ENCODE assay signal across 17 cellular contexts in genomic region chr20:11267762-11268335, GRCh38.
DNase-seq lines count a peak whose midpoint lies in the region; ATAC-seq, FAIRE-seq and TF ChIP-seq lines count a peak whose summit lies in the region.
"Had no signal": no experiment of that assay in that cellular context is flagged by ENCODE, and none has a peak within 500 bp of the region (broad histone marks: within the 10 kb centered on the region; RNA-seq: fewer than 3 reads in every experiment).

No MANE protein-coding gene starts in this region.

- TF ChIP-seq POLR2A in esophagus squamous epithelium (IDR thresholded peaks at IDR 0.05), result no peak

- FAIRE-seq in GM18507 (lab: Jason Lieb, UNC), result peak; percentile 5
- FAIRE-seq: colon had no signal

- TF ChIP-seq CTCF in Panc1 (IDR thresholded peaks at IDR 0.05) (no peak), esophagus squamous epithelium (IDR thresholded peaks at IDR 0.05) (no peak)

- H3K36me3 ChIP-seq in Panc1 (ENCODE audit: control insufficient read depth, insufficient read depth, low read length) (no peaks in the 10 kb centered on the region), esophagus squamous epithelium (no peaks in the 10 kb centered on the region), neuronal stem cell (replicated peaks in 1 of 2; ENCODE audit: control insufficient read depth in 2 of 2, insufficient read depth in 2 of 2, low read length in 2 of 2) (no peaks in the 10 kb centered on the region)
- H3K36me3 ChIP-seq: neutrophil had no signal

- H2AFZ ChIP-seq in neuronal stem cell (ENCODE audit: low read length), result peak overlapping the region; percentile 88

- no peak overlapping the region for H3K4me2 ChIP-seq in neuronal stem cell (ENCODE audit: insufficient read depth, low read length, poor library complexity, severe bottlenecking)
- H3K4me2 ChIP-seq: KMS-11 had no signal

- no peaks in the 10 kb centered on the region for H3K9me3 Mint-ChIP-seq in activated CD8-positive, alpha-beta memory T cell treated with anti-CD3 and anti-CD28 coated beads, Interleukin-2, amount 10 ng/mL, durations not matched to agents 7 days and 5 days (ENCODE audit: low read depth)

- DNase-seq in GM18507 (ENCODE audit: extremely low spot score, insufficient read length, low read depth) (no peak), Panc1 (ENCODE audit: low read depth, low spot score) (no peak), esophagus squamous epithelium (lab: John Stamatoyannopoulos, UW) (no peak), neuronal stem cell (ENCODE audit: low spot score) (no peak), glomerular visceral epithelial cell (ENCODE audit: extremely low spot score) (no peak), SHP77 treated with DMSO at 0.1 percent for 48 hours (lab: John Stamatoyannopoulos, UW) (no peak), DMS 273 treated with DMSO at 0.1 percent for 48 hours (lab: John Stamatoyannopoulos, UW) (no peak)
- DNase-seq in activated CD8-positive, alpha-beta memory T cell treated with anti-CD3 and anti-CD28 coated beads, Interleukin-2, amount 10 ng/mL, durations not matched to agents 7 days and 5 days, result no peak
- DNase-seq: activated CD4-positive, alpha-beta T cell treated with anti-CD3 and anti-CD28 coated beads, Interleukin-2, amount 50 U/mL, for 48 hours; activated gamma-delta T cell treated with Interleukin-2 at 50 U/mL for 16 hours; AML-193; DND-41; NCI-H1930; stimulated activated CD8-positive, alpha-beta memory T cell treated with anti-CD3 and anti-CD28 coated beads, Interleukin-4, amount 100 ng/mL, for 48 hours had no signal

- peak overlapping the region; percentile 78 for H3K18ac ChIP-seq in neuronal stem cell (ENCODE audit: low read length)

- H3K4me3 Mint-ChIP-seq in activated CD8-positive, alpha-beta memory T cell treated with anti-CD3 and anti-CD28 coated beads, Interleukin-2, amount 10 ng/mL, durations not matched to agents 7 days and 5 days, result no peak overlapping the region

- no peak overlapping the region for H2BK5ac ChIP-seq in neuronal stem cell (ENCODE audit: low read length)

- H4K91ac ChIP-seq in neuronal stem cell (ENCODE audit: low read depth, low read length, poor library complexity), result no peak overlapping the region

- no peak overlapping the region for H2BK12ac ChIP-seq in neuronal stem cell (ENCODE audit: low read length)

- no peaks in the 10 kb centered on the region for H3K36me3 Mint-ChIP-seq in activated CD8-positive, alpha-beta memory T cell treated with anti-CD3 and anti-CD28 coated beads, Interleukin-2, amount 10 ng/mL, durations not matched to agents 7 days and 5 days

- H3K4me1 ChIP-seq in Panc1 (ENCODE audit: control insufficient read depth, insufficient read depth, low read length) (peaks cover 17% of the 10 kb centered on the region), esophagus squamous epithelium (peaks cover 8 to 18% (median 16%) of the 10 kb centered on the region in 3 donors), neuronal stem cell (ENCODE audit: control insufficient read depth in 2 of 2, insufficient read depth in 1 of 2, low read depth in 1 of 2, low read length in 2 of 2) (peaks cover 25 to 30% of the 10 kb centered on the region in 2 donors)

- H2BK15ac ChIP-seq in neuronal stem cell (ENCODE audit: low read length), result peak overlapping the region; percentile 29

- ATAC-seq in Panc1, result 0 out of 2 replicates have a peak, but pooled peaks have one; percentile 40
- no peak for ATAC-seq in activated CD8-positive, alpha-beta memory T cell treated with anti-CD3 and anti-CD28 coated beads, Interleukin-2, amount 10 ng/mL, durations not matched to agents 7 days and 5 days

- no peak overlapping the region for H3K9ac ChIP-seq in neuronal stem cell (ENCODE audit: low read depth, low read length, poor library complexity)
- H3K9ac ChIP-seq: KMS-11 had no signal

- H3K27ac ChIP-seq in Panc1 (ENCODE audit: low read length) (peak overlapping the region; percentile 71), esophagus squamous epithelium (peak overlapping the region in 3 of 4 donors; percentile 29 to 51 (median 39)), neuronal stem cell (replicated peaks; ENCODE audit: low read length) (peak overlapping the region; percentile 11)
- H3K27ac ChIP-seq: KMS-11, neutrophil had no signal

- H3K4me3 ChIP-seq in Panc1 (ENCODE audit: low read depth in 2 of 2, low read length in 2 of 2), result no peak overlapping the region
- H3K4me3 ChIP-seq in esophagus squamous epithelium, result no peak overlapping the region
- no peak overlapping the region for H3K4me3 ChIP-seq in neuronal stem cell (ENCODE audit: low read length in 2 of 2)

- H3K9me3 ChIP-seq in Panc1 (ENCODE audit: control insufficient read depth, insufficient read depth, low read depth, low read length) (no peaks in the 10 kb centered on the region), esophagus squamous epithelium (no peaks in the 10 kb centered on the region), neuronal stem cell (replicated peaks in 1 of 2; ENCODE audit: control insufficient read depth in 2 of 2, insufficient read depth in 1 of 2, low read depth in 1 of 2, low read length in 2 of 2) (no peaks in the 10 kb centered on the region)
- H3K9me3 ChIP-seq: neutrophil had no signal

- H3K27ac Mint-ChIP-seq in activated CD8-positive, alpha-beta memory T cell treated with anti-CD3 and anti-CD28 coated beads, Interleukin-2, amount 10 ng/mL, durations not matched to agents 7 days and 5 days, result no peak overlapping the region

- no peak overlapping the region for H2BK120ac ChIP-seq in neuronal stem cell (ENCODE audit: low read depth, low read length)

- POLR2A ChIA-PET in Panc1 (lab: Charles Lee), result no interaction called here

- in situ Hi-C loops in Panc1 (cut with HindIII; ENCODE audit: low pct_unique_long_range_greater_than_20kb, low sequenced_read_pairs), result no loop called here

- no peak overlapping the region for H3K23ac ChIP-seq in neuronal stem cell (ENCODE audit: low read depth, low read length, poor library complexity)

- intact Hi-C loops in Panc1 (cut with micrococcal nuclease; ENCODE audit: unreplicated experiment), result no loop called here
- intact Hi-C loops in esophagus squamous epithelium (cut with DNase I), result no loop called here

- H3K27me3 ChIP-seq in Panc1 (ENCODE audit: control insufficient read depth, insufficient read depth, low read length) (no peaks in the 10 kb centered on the region), esophagus squamous epithelium (no peaks in the 10 kb centered on the region), neuronal stem cell (ENCODE audit: control insufficient read depth in 3 of 3, insufficient read depth in 3 of 3, low read depth in 1 of 3, low read length in 3 of 3) (no peaks in the 10 kb centered on the region)
- H3K27me3 ChIP-seq: neutrophil had no signal

- no peak overlapping the region for H3K4ac ChIP-seq in neuronal stem cell (ENCODE audit: low read length)

- CTCF ChIA-PET in Panc1 (lab: Charles Lee), result interaction anchor here (0.6 kb wide), 1 partner anchor 70 kb away, joined by 9 read pairs; no protein-coding TSS in a partner anchor
- CTCF ChIA-PET in activated CD8-positive, alpha-beta memory T cell treated with anti-CD3 and anti-CD28 coated beads, Interleukin-2, amount 10 ng/mL, durations not matched to agents 7 days and 5 days (lab: Charles Lee), result no interaction called here

- peak overlapping the region; percentile 39 for H3K14ac ChIP-seq in neuronal stem cell (ENCODE audit: low read length)

- no peak overlapping the region for H4K8ac ChIP-seq in neuronal stem cell (ENCODE audit: low read depth, low read length)

- H3K4me1 Mint-ChIP-seq in activated CD8-positive, alpha-beta memory T cell treated with anti-CD3 and anti-CD28 coated beads, Interleukin-2, amount 10 ng/mL, durations not matched to agents 7 days and 5 days, result no peaks in the 10 kb centered on the region

- no peaks in the 10 kb centered on the region for H3K79me1 ChIP-seq in neuronal stem cell (ENCODE audit: low read depth, low read length)

- no TSS peak for BruUV-seq in Panc1 (replicated peaks; lab: Mats Ljungman, UMichigan)

- 65% methylated on average over 3 to 4 of the region's 4 CpGs for WGBS in esophagus squamous epithelium, 2 donors
- WGBS in neuronal stem cell (ENCODE audit: extremely low coverage in 2 of 2, insufficient read length in 2 of 2, insufficient replicate concordance in 1 of 2), 2 donors, result no CpG with 5 or more reads among the region's 4 CpGs

- peak overlapping the region; percentile 52 for H2AK5ac ChIP-seq in neuronal stem cell (ENCODE audit: low read depth, low read length)

- H3K27me3 Mint-ChIP-seq in activated CD8-positive, alpha-beta memory T cell treated with anti-CD3 and anti-CD28 coated beads, Interleukin-2, amount 10 ng/mL, durations not matched to agents 7 days and 5 days, result no peaks in the 10 kb centered on the region

Comparison
In these comparisons a context has a peak if more than half of its experiments do, and no peak if none do; other contexts are left out.
1. H3K27ac ChIP-seq: peak in every context shown above with its lines; median percentile 71 in Panc1; 39 in esophagus squamous epithelium; 11 in neuronal stem cell.